ENCODE assay signal across 8 cellular contexts in the genomic region with DNA sequence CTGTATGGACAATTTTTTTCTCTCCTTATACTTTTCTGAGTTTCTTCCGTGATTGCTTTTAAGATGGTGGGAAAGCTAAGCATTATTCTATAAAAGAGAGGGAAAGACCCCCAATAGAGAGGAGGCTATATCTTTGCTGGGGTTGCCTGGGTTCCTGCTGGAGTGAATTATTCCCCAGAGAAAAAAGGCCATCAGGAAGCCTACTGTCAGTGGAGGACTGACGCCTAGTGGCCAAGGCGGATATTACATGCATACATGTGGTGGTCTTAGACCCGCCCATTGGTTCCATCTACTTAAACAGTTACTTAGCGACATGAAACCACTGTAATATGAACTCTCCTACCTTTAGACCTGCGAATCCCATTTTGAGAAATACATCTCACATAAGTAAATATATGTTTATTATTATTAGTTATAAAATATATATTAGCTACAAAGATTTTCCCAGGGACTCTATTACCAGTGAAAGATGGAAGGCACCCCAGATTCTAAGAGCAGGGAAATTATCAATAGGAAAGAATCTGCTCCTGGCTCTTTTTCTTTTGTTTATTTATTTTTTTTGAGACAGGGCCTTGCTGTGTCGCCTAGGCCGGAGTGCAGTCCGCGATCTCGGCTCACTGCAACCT. TPM values are rescaled to one million over a fixed set of nuclear protein-coding genes. Genes with fewer than 3 reads are reported as not detected.
DNase-seq lines count a peak whose midpoint lies in the region; ATAC-seq and TF ChIP-seq lines count a peak whose summit lies in the region.

No MANE protein-coding gene starts in this region.

- DNase-seq in ELR (ENCODE audit: low read depth) (peak; percentile 81), LoVo (ENCODE audit: low spot score) (peak; percentile 67), Peyer's patch (peak in 2 of 3 donors; percentile 89 to 93), fibroblast of peridontal ligament (ENCODE audit: extremely low read depth) (peak; percentile 79), neural crest cell (ENCODE audit: low read depth, low spot score) (peak; percentile 93)
- DNase-seq in activated T-cell treated with anti-CD3 and anti-CD28 coated beads, Interleukin-2, amount 50 U/mL, for 48 hours, result peak; percentile 87 to 88
- DNase-seq in stimulated activated naive CD8-positive, alpha-beta T cell treated with anti-CD3 and anti-CD28 coated beads, Interleukin-15, Interleukin-2, amounts not matched to agents 100 U/mL and 50 U/mL, for 24 hours, result peak; percentile 89

- TF ChIP-seq CTCF in Peyer's patch (IDR thresholded peaks at IDR 0.05) (peak; percentile 81 to 92 (median 91)), neural crest cell (conservative IDR thresholded peaks at IDR 0.05) (peak; percentile 96)

- no peaks in the 10 kb centered on the region for H3K27me3 ChIP-seq in Peyer's patch

- no peak overlapping the region for H3K4me3 ChIP-seq in Peyer's patch

- no peak overlapping the region for H3K27ac ChIP-seq in Peyer's patch

- H3K9me3 ChIP-seq in Peyer's patch, result no peaks in the 10 kb centered on the region

- no peak overlapping the region for H3K27ac Mint-ChIP-seq in neural crest cell (ENCODE audit: unreplicated experiment)

- H3K4me1 ChIP-seq in Peyer's patch, result no peaks in the 10 kb centered on the region

- peaks cover 4% of the 10 kb centered on the region for H3K4me1 Mint-ChIP-seq in neural crest cell

- no peak overlapping the region for H3K4me3 Mint-ChIP-seq in neural crest cell

- H3K36me3 ChIP-seq in Peyer's patch, result no peaks in the 10 kb centered on the region

- no peaks in the 10 kb centered on the region for H3K27me3 Mint-ChIP-seq in neural crest cell (ENCODE audit: low read depth)

- H3K36me3 Mint-ChIP-seq in neural crest cell (ENCODE audit: low read depth), result no peaks in the 10 kb centered on the region

- no peaks in the 10 kb centered on the region for H3K9me3 Mint-ChIP-seq in neural crest cell

- peak; percentile 88 for ATAC-seq in stimulated activated naive CD8-positive, alpha-beta T cell treated with anti-CD3 and anti-CD28 coated beads, Interleukin-15, Interleukin-2, amounts not matched to agents 100 U/mL and 50 U/mL, for 24 hours
- no peak for ATAC-seq in HG03565 (IDR thresholded peaks at IDR 0.05; ENCODE audit: unreplicated experiment)

- TF ChIP-seq POLR2A in Peyer's patch (IDR thresholded peaks at IDR 0.05), result no peak

RNA-seq across cellular contexts. Expression of gene PGA3, which starts 15.7 kb away (rescaled TPM):
- total RNA-seq in Peyer's patch (not detected), neural crest cell (not detected in 2 replicates)

RNA-seq across cellular contexts. Expression of gene VPS37C, which starts 26.4 kb away (rescaled TPM):
- total RNA-seq in Peyer's patch (10 to 100 TPM; 28.9 to 56.9 (median 40.3) TPM), neural crest cell (25.8 and 26.0 TPM in 2 replicates)

RNA-seq across cellular contexts. Expression of gene PGA4, which starts 34.5 kb away (rescaled TPM):
- total RNA-seq in Peyer's patch (not detected), neural crest cell (not detected in 2 replicates)

RNA-seq across cellular contexts. Expression of gene PGA5, which starts 53.4 kb away (rescaled TPM):
- total RNA-seq in Peyer's patch (not detected), neural crest cell (not detected in 2 replicates)
